20 cellular contexts compared by ENCODE assay signal in the genomic region with DNA sequence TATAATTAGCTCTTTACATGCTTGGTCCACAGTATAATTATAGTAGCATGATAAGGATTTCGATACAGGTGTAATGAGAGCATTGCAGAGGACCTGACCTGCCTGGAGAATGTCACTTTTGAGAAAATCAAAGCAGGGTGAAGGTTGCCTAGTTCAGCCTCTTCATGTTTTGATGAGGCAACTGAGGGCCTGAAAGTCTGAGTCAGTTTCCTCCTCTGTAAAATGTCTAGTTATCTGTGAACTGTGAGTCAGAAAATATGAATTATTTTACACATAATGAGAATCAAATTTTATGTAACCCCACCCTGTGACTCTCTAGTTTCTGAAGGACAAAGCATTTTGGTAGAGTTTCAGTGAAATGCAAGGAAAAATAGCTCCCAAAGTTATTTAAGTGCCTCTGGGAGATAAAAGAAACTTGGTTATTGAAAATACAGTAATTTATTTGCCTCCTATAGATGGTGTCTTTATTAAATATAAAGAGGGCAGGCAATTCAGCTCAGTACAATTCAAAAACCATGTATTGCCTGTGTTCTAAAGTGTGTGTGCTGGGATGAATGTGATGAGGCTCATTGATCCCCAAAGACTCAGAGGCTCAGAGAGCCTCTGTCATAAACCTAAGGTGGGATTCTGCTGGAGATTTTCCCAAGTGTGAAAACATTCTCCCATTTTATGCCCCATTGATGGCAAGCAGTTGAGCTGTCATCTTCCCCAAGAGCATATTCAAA. TPM values are rescaled to one million over a fixed set of nuclear protein-coding genes. Genes with fewer than 3 reads are reported as not detected.
A peak's percentile ranks its signal among the peaks of the same experiment; 100 is the strongest.
DNase-seq lines count a peak whose midpoint lies in the region; ATAC-seq, FAIRE-seq and TF ChIP-seq lines count a peak whose summit lies in the region.
"Had no signal": no experiment of that assay in that cellular context is flagged by ENCODE, and none has a peak within 500 bp of the region (broad histone marks: within the 10 kb centered on the region; RNA-seq: fewer than 3 reads in every experiment).

No MANE protein-coding gene starts in this region.

- no peaks in the 10 kb centered on the region for H3K9me3 ChIP-seq in keratinocyte (ENCODE audit: control insufficient read depth, low read depth, low read length)
- H3K9me3 ChIP-seq: vagina had no signal

- no peak for DNase-seq in activated CD8-positive, alpha-beta memory T cell treated with anti-CD3 and anti-CD28 coated beads, Interleukin-2, amount 10 ng/mL, durations not matched to agents 7 days and 5 days
- no peak for DNase-seq in activated CD8-positive, alpha-beta memory T cell treated with anti-CD3 and anti-CD28 coated beads, Interleukin-2, amount 50 U/mL, for 48 hours
- no peak for DNase-seq in H54 (ENCODE audit: insufficient read length, low spot score)
- DNase-seq in amniotic epithelial cell (ENCODE audit: low read depth), result peak; percentile 18
- DNase-seq in keratinocyte (ENCODE audit: low read depth, low spot score), result peak; percentile 1
- DNase-seq in UCSD-AML1 (lab: John Stamatoyannopoulos, UW; ENCODE audit: unreplicated experiment), result no peak
- DNase-seq in SIG-M5 treated with dmso at 0.1 percent for 504 hours (lab: John Stamatoyannopoulos, UW; ENCODE audit: unreplicated experiment), result no peak
- no peak for DNase-seq in NCI-H446 treated with DMSO at 0.1 percent for 48 hours (lab: John Stamatoyannopoulos, UW)
- DNase-seq: CD4-positive, alpha-beta memory T cell; DMS79 treated with DMSO at 0.1 percent for 48 hours; effector CD4-positive, alpha-beta T cell; hippocampal formation; NCI-H1436; T-cell; WERI-Rb-1 had no signal

- CTCF ChIA-PET in activated CD8-positive, alpha-beta memory T cell treated with anti-CD3 and anti-CD28 coated beads, Interleukin-2, amount 10 ng/mL, durations not matched to agents 7 days and 5 days (lab: Charles Lee), result interaction anchor here (1.4 kb wide), 1 partner anchor 10 kb away, joined by 3 read pairs; no protein-coding TSS in a partner anchor

- H3K79me2 ChIP-seq in keratinocyte (ENCODE audit: control insufficient read depth, insufficient read depth, low read length), result no peaks in the 10 kb centered on the region

- no peak overlapping the region for H3K9ac ChIP-seq in keratinocyte (ENCODE audit: control insufficient read depth, extremely low read depth, insufficient read depth, low read length)
- H3K9ac ChIP-seq: neural progenitor cell had no signal

- peak overlapping the region; percentile 55 for H3K27ac ChIP-seq in keratinocyte (ENCODE audit: control insufficient read depth, insufficient read depth, low read length)
- H3K27ac ChIP-seq: neural progenitor cell, vagina, WERI-Rb-1 had no signal

- no peaks in the 10 kb centered on the region for H3K9me3 Mint-ChIP-seq in activated CD8-positive, alpha-beta memory T cell treated with anti-CD3 and anti-CD28 coated beads, Interleukin-2, amount 10 ng/mL, durations not matched to agents 7 days and 5 days (ENCODE audit: low read depth)
- H3K9me3 Mint-ChIP-seq: CD4-positive, alpha-beta memory T cell; neural progenitor cell; T-cell had no signal

- no peak overlapping the region for H3K4me3 Mint-ChIP-seq in activated CD8-positive, alpha-beta memory T cell treated with anti-CD3 and anti-CD28 coated beads, Interleukin-2, amount 10 ng/mL, durations not matched to agents 7 days and 5 days
- H3K4me3 Mint-ChIP-seq: activated naive CD8-positive, alpha-beta T cell; CD4-positive, alpha-beta memory T cell; neural progenitor cell; T-cell had no signal

- H3K36me3 ChIP-seq in keratinocyte (ENCODE audit: control insufficient read depth in 2 of 2, extremely low read depth in 1 of 2, insufficient read depth in 2 of 2, low read length in 2 of 2), result no peaks in the 10 kb centered on the region
- H3K36me3 ChIP-seq: neural progenitor cell, vagina, WERI-Rb-1 had no signal

- H3K27me3 Mint-ChIP-seq in activated CD8-positive, alpha-beta memory T cell treated with anti-CD3 and anti-CD28 coated beads, Interleukin-2, amount 10 ng/mL, durations not matched to agents 7 days and 5 days, result peaks cover 55% of the 10 kb centered on the region

- TF ChIP-seq POLR2A in H54 (IDR thresholded peaks at IDR 0.05; ENCODE audit: low read depth, low read length), result no peak

- H3K27me3 ChIP-seq in keratinocyte (ENCODE audit: control insufficient read depth, extremely low read depth, insufficient read depth, low read length), result peaks cover 4% of the 10 kb centered on the region
- H3K27me3 ChIP-seq: vagina had no signal

- dilution Hi-C loops in keratinocyte (cut with MboI; ENCODE audit: extremely low pct_ligation_motif_present, low sequenced_read_pairs), result no loop called here

- no peaks in the 10 kb centered on the region for H3K9me1 ChIP-seq in keratinocyte (ENCODE audit: control insufficient read depth, extremely low read depth, insufficient read depth, low read length)

- peak overlapping the region; percentile 41 for H3K4me2 ChIP-seq in keratinocyte (ENCODE audit: control insufficient read depth, extremely low read depth, insufficient read depth, low read depth, low read length)
- H3K4me2 ChIP-seq: neural progenitor cell had no signal

- ATAC-seq in activated CD8-positive, alpha-beta memory T cell treated with anti-CD3 and anti-CD28 coated beads, Interleukin-2, amount 10 ng/mL, durations not matched to agents 7 days and 5 days, result peak; percentile 53
- ATAC-seq: T-cell had no signal

- no peak overlapping the region for H3K4me3 ChIP-seq in keratinocyte (ENCODE audit: control insufficient read depth in 2 of 3, extremely low read depth in 1 of 3, insufficient read depth in 2 of 3, low read depth in 1 of 3, low read length in 3 of 3)
- H3K4me3 ChIP-seq: neural progenitor cell, vagina had no signal

- peak; percentile 53 for FAIRE-seq in H54 (lab: Jason Lieb, UNC)
- peak; percentile 77 for FAIRE-seq in keratinocyte (lab: Jason Lieb, UNC)

- TF ChIP-seq CTCF in keratinocyte (optimal IDR thresholded peaks at IDR 0.05 in 1 of 3, IDR thresholded peaks at IDR 0.05 in 1 of 3, conservative IDR thresholded peaks at IDR 0.05 in 1 of 3; ENCODE audit: extremely low read depth in 1 of 3, insufficient read depth in 2 of 3, low read length in 3 of 3), result no peak

- no peaks in the 10 kb centered on the region for H3K36me3 Mint-ChIP-seq in activated CD8-positive, alpha-beta memory T cell treated with anti-CD3 and anti-CD28 coated beads, Interleukin-2, amount 10 ng/mL, durations not matched to agents 7 days and 5 days
- H3K36me3 Mint-ChIP-seq: activated naive CD8-positive, alpha-beta T cell; neural progenitor cell; T-cell had no signal

- H3K27ac Mint-ChIP-seq in activated CD8-positive, alpha-beta memory T cell treated with anti-CD3 and anti-CD28 coated beads, Interleukin-2, amount 10 ng/mL, durations not matched to agents 7 days and 5 days, result no peak overlapping the region
- H3K27ac Mint-ChIP-seq: activated naive CD8-positive, alpha-beta T cell; CD4-positive, alpha-beta memory T cell; neural progenitor cell; T-cell had no signal

- peaks cover 18% of the 10 kb centered on the region for H3K4me1 ChIP-seq in keratinocyte (ENCODE audit: control insufficient read depth, extremely low read depth, insufficient read depth, low read length)
- H3K4me1 ChIP-seq: neural progenitor cell, vagina had no signal

- H4K20me1 ChIP-seq in keratinocyte (ENCODE audit: control insufficient read depth, extremely low read depth, insufficient read depth, low read length), result no peaks in the 10 kb centered on the region

- no peak overlapping the region for H2AFZ ChIP-seq in keratinocyte (ENCODE audit: control insufficient read depth, low read length)
- H2AFZ ChIP-seq: neural progenitor cell had no signal

- H3K4me1 Mint-ChIP-seq in activated CD8-positive, alpha-beta memory T cell treated with anti-CD3 and anti-CD28 coated beads, Interleukin-2, amount 10 ng/mL, durations not matched to agents 7 days and 5 days, result peaks cover 5% of the 10 kb centered on the region
- H3K4me1 Mint-ChIP-seq: CD4-positive, alpha-beta memory T cell; neural progenitor cell; T-cell had no signal

RNA-seq across cellular contexts. Expression of gene SAMD9L, which starts 37.3 kb away (rescaled TPM):
- total RNA-seq in activated CD8-positive, alpha-beta memory T cell treated with anti-CD3 and anti-CD28 coated beads, Interleukin-2, amount 10 ng/mL, durations not matched to agents 7 days and 5 days, result 100 to 1,000 TPM; 119 to 181 TPM
- 4.2 to 6.8 TPM (median 6.5 TPM) in 3 replicates for polyA plus RNA-seq in keratinocyte
- 0.92 TPM for polyA plus RNA-seq in keratinocyte (2011; ENCODE audit: low read depth)
- 1.8 and 3.9 TPM in 2 replicates for polyA plus RNA-seq in keratinocyte (2011; cell fraction: cytosol; rRNA removed)
- 8.7 and 10.4 TPM in 2 replicates for polyA plus RNA-seq in keratinocyte (2011; cell fraction: nucleus; rRNA removed)
- 0.13 and 6.4 TPM in 2 replicates for polyA plus RNA-seq in keratinocyte (2012; ENCODE audit: low replicate concordance)
- polyA minus RNA-seq in keratinocyte, result 1.1 to 7.8 TPM (median 3.4 TPM) in 3 replicates
- polyA minus RNA-seq in keratinocyte (2011; cell fraction: cytosol; rRNA and poly(A)+ RNA removed), result 5.0 TPM
- 4.2 and 10.1 TPM in 2 replicates for polyA minus RNA-seq in keratinocyte (2011; cell fraction: nucleus; rRNA and poly(A)+ RNA removed)

RNA-seq across cellular contexts. Expression of gene HEPACAM2, which starts 40.8 kb away (rescaled TPM):
- total RNA-seq in activated CD8-positive, alpha-beta memory T cell treated with anti-CD3 and anti-CD28 coated beads, Interleukin-2, amount 10 ng/mL, durations not matched to agents 7 days and 5 days, result not detected
- 0.06 TPM in 1 of 3 replicates, not detected in the others for polyA plus RNA-seq in keratinocyte
- not detected for polyA plus RNA-seq in keratinocyte (2011; ENCODE audit: low read depth)
- 0.09 TPM in 1 of 2 replicates, not detected in the other for polyA plus RNA-seq in keratinocyte (2011; cell fraction: cytosol; rRNA removed)
- 0.08 TPM in 1 of 2 replicates, not detected in the other for polyA plus RNA-seq in keratinocyte (2011; cell fraction: nucleus; rRNA removed)
- 0.23 TPM in 1 of 2 replicates, not detected in the other for polyA plus RNA-seq in keratinocyte (2012; ENCODE audit: low replicate concordance)
- polyA minus RNA-seq in keratinocyte, result not detected in 3 replicates
- not detected for polyA minus RNA-seq in keratinocyte (2011; cell fraction: cytosol; rRNA and poly(A)+ RNA removed)
- polyA minus RNA-seq in keratinocyte (2011; cell fraction: nucleus; rRNA and poly(A)+ RNA removed), result not detected in 2 replicates
- total RNA-seq: cardiac septum, vagina had no signal
- polyA plus RNA-seq: CD4-positive, alpha-beta memory T cell; fibroblast of lung had no signal

RNA-seq across cellular contexts. Expression of gene VPS50, which starts 46.7 kb away (rescaled TPM):
- total RNA-seq in activated CD8-positive, alpha-beta memory T cell treated with anti-CD3 and anti-CD28 coated beads, Interleukin-2, amount 10 ng/mL, durations not matched to agents 7 days and 5 days, result 10 to 100 TPM; 17.8 to 20.8 TPM
- polyA plus RNA-seq in keratinocyte, result 9.5 to 23.1 TPM (median 17.0 TPM) in 3 replicates
- 104 TPM for polyA plus RNA-seq in keratinocyte (2011; ENCODE audit: low read depth)
- 6.2 and 14.4 TPM in 2 replicates for polyA plus RNA-seq in keratinocyte (2011; cell fraction: cytosol; rRNA removed)
- polyA plus RNA-seq in keratinocyte (2011; cell fraction: nucleus; rRNA removed), result 21.1 and 25.9 TPM in 2 replicates
- polyA plus RNA-seq in keratinocyte (2012; ENCODE audit: low replicate concordance), result 8.7 and 13.4 TPM in 2 replicates
- polyA minus RNA-seq in keratinocyte, result 10.1 to 33.6 TPM (median 27.3 TPM) in 3 replicates
- 16.7 TPM for polyA minus RNA-seq in keratinocyte (2011; cell fraction: cytosol; rRNA and poly(A)+ RNA removed)
- 26.1 and 43.3 TPM in 2 replicates for polyA minus RNA-seq in keratinocyte (2011; cell fraction: nucleus; rRNA and poly(A)+ RNA removed)

Comparison
In these comparisons a context has a peak if more than half of its experiments do, and no peak if none do; other contexts are left out.
1. DNase-seq: peak in amniotic epithelial cell (single experiment) and keratinocyte (single experiment); none in activated CD8-positive, alpha-beta memory T cell treated with anti-CD3 and anti-CD28 coated beads, Interleukin-2, amount 10 ng/mL, durations not matched to agents 7 days and 5 days (single experiment), activated CD8-positive, alpha-beta memory T cell treated with anti-CD3 and anti-CD28 coated beads, Interleukin-2, amount 50 U/mL, for 48 hours (single experiment), H54 (single experiment), UCSD-AML1 (single experiment), SIG-M5 treated with dmso at 0.1 percent for 504 hours (single experiment) and NCI-H446 treated with DMSO at 0.1 percent for 48 hours (single experiment).